Comparison of ENCODE assay signal across 27 cellular contexts in the genomic region with DNA sequence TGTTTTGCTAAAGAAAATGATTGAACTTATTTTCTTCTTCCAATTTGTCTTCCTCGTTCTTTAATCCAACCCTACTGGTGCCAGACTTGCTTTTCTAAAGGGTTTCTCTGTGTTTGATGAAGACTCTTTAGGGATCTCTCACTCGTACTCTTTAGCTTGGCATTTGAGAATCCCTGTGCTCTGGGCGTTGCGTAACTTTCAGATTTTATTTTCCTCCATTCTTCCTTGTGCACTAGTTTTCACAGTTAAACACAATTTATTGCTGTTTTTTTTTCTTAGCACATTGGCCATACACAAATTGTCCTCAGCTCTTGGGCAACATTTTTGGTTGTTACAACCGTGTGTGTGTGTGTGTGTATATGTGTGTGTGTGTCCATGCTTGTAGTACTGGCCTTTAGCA.
"Had no signal": no experiment of that assay in that cellular context is flagged by ENCODE, and none has a peak within 500 bp of the region (broad histone marks: within the 10 kb centered on the region; RNA-seq: fewer than 3 reads in every experiment).

No MANE protein-coding gene starts in this region.

- H3K27ac ChIP-seq: coronary artery, esophagus squamous epithelium, heart right ventricle, left lung, neural progenitor cell, prostate gland, right atrium auricular region, spleen, testis, tibial artery had no signal

- H3K4me2 ChIP-seq: neural progenitor cell had no signal

- H3K9ac ChIP-seq: neural progenitor cell had no signal

- H2AFZ ChIP-seq: neural progenitor cell had no signal

- DNase-seq: dermis blood vessel endothelial cell; effector memory CD8-positive, alpha-beta T cell; erythroblast; esophagus squamous epithelium; foreskin melanocyte; glutamatergic neuron; heart right ventricle; hippocampal formation; left cardiac atrium; left lung; mesenchymal stem cell; midbrain; naive thymus-derived CD4-positive, alpha-beta T cell; spleen; stimulated activated CD4-positive, alpha-beta T cell treated with anti-CD3 and anti-CD28 coated beads, Interleukin-2, amount 100 ng/mL, for 48 hours; stimulated activated CD8-positive, alpha-beta memory T cell treated with anti-CD3 and anti-CD28 coated beads, Interleukin-4, amount 100 ng/mL, for 48 hours; stimulated activated naive CD4-positive, alpha-beta T cell; stimulated activated naive CD8-positive, alpha-beta T cell treated with anti-CD3 and anti-CD28 coated beads, Interleukin-15, amount 100 ng/mL, for 72 hours; testis; tibial artery had no signal

- H3K27me3 ChIP-seq: neural progenitor cell, right atrium auricular region, testis, tibial artery had no signal

- H3K9me3 ChIP-seq: esophagus squamous epithelium, heart right ventricle, left lung, prostate gland, right atrium auricular region, spleen, testis, tibial artery had no signal

- H3K36me3 ChIP-seq: esophagus squamous epithelium, heart right ventricle, left lung, neural progenitor cell, prostate gland, right atrium auricular region, spleen, tibial artery had no signal

- ATAC-seq: effector memory CD8-positive, alpha-beta T cell; heart right ventricle; left cardiac atrium; left lung; naive thymus-derived CD4-positive, alpha-beta T cell; stimulated activated naive CD8-positive, alpha-beta T cell treated with anti-CD3 and anti-CD28 coated beads, Interleukin-15, amount 100 ng/mL, for 72 hours had no signal

- H3K4me3 ChIP-seq: coronary artery, esophagus squamous epithelium, heart right ventricle, left lung, neural progenitor cell, prostate gland, right atrium auricular region, skin epidermis, spleen, testis, tibial artery had no signal

- H3K4me1 ChIP-seq: heart right ventricle, left lung, neural progenitor cell, prostate gland, right atrium auricular region, testis, tibial artery had no signal

- FAIRE-seq: endometrium, islet of Langerhans had no signal
